Comparison of ENCODE assay signal across 26 cellular contexts in genomic region chr12:93789767-93790166, GRCh38.
DNase-seq lines count a peak whose midpoint lies in the region; FAIRE-seq and TF ChIP-seq lines count a peak whose summit lies in the region.
"Had no signal": no experiment of that assay in that cellular context is flagged by ENCODE, and none has a peak within 500 bp of the region (broad histone marks: within the 10 kb centered on the region; RNA-seq: fewer than 3 reads in every experiment).

No MANE protein-coding gene starts in this region.

- TF ChIP-seq EP300 in esophagus muscularis mucosa (IDR thresholded peaks at IDR 0.05) = no peak

- H3K4me1 ChIP-seq in astrocyte (ENCODE audit: insufficient read depth, low read length) (peaks cover 47% of the 10 kb centered on the region), esophagus muscularis mucosa (peaks cover 28 to 37% (median 31%) of the 10 kb centered on the region in 4 donors)

- no peak overlapping the region for H3K4me2 ChIP-seq in astrocyte (ENCODE audit: low read length)

- WGBS in esophagus muscularis mucosa = 83% methylated on average over 1 of the region's 1 CpG

- CTCF ChIA-PET in activated naive CD4-positive, alpha-beta T cell treated with anti-CD3 and anti-CD28 coated beads, Interleukin-2, amount 10 ng/mL, durations not matched to agents 7 days and 5 days (lab: Charles Lee) = interaction anchor here (0.8 to 1.2 kb wide), 3 partner anchors 46 to 1655 kb away, joined by 3 to 4 read pairs (median 3); no protein-coding TSS in a partner anchor

- H4K20me1 ChIP-seq in astrocyte (ENCODE audit: insufficient read depth, low read length) = no peaks in the 10 kb centered on the region
- H4K20me1 ChIP-seq: BLaER1 had no signal

- H3K9me3 Mint-ChIP-seq in activated naive CD4-positive, alpha-beta T cell treated with anti-CD3 and anti-CD28 coated beads, Interleukin-2, amount 10 ng/mL, durations not matched to agents 7 days and 5 days = peaks cover 6% of the 10 kb centered on the region
- H3K9me3 Mint-ChIP-seq in astrocyte (ENCODE audit: unreplicated experiment) = peaks cover 5% of the 10 kb centered on the region
- no peaks in the 10 kb centered on the region for H3K9me3 Mint-ChIP-seq in osteocyte (ENCODE audit: unreplicated experiment)
- H3K9me3 Mint-ChIP-seq: activated naive CD4-positive, alpha-beta T cell treated with anti-CD3 and anti-CD28 coated beads, Interleukin-2, amount 50 U/mL, for 24 hours; brain had no signal

- H3K27ac Mint-ChIP-seq in activated naive CD4-positive, alpha-beta T cell treated with anti-CD3 and anti-CD28 coated beads, Interleukin-2, amount 10 ng/mL, durations not matched to agents 7 days and 5 days = peak overlapping the region; percentile 82
- H3K27ac Mint-ChIP-seq in astrocyte (ENCODE audit: unreplicated experiment) (no peak overlapping the region), osteocyte (ENCODE audit: unreplicated experiment) (peak overlapping the region; percentile 27)
- H3K27ac Mint-ChIP-seq: brain, WTC11 had no signal

- H3K36me3 ChIP-seq in astrocyte (ENCODE audit: insufficient read depth, low read length) (no peaks in the 10 kb centered on the region), esophagus muscularis mucosa (no peaks in the 10 kb centered on the region)
- H3K36me3 ChIP-seq: BLaER1, left lung, sigmoid colon had no signal

- peak overlapping the region; percentile 30 for H3K27ac ChIP-seq in astrocyte (ENCODE audit: low read depth, low read length)
- H3K27ac ChIP-seq in coronary artery = no peak overlapping the region
- no peak overlapping the region for H3K27ac ChIP-seq in esophagus muscularis mucosa (replicated peaks in 1 of 4)
- H3K27ac ChIP-seq: BLaER1, left lung, sigmoid colon had no signal

- H3K79me2 ChIP-seq in astrocyte (ENCODE audit: insufficient read depth, low read length) = no peaks in the 10 kb centered on the region

- TF ChIP-seq CTCF in astrocyte (IDR thresholded peaks at IDR 0.05; ENCODE audit: insufficient read depth, low read depth, low read length) (no peak), osteocyte (IDR thresholded peaks at IDR 0.05) (no peak), coronary artery (IDR thresholded peaks at IDR 0.05) (no peak), esophagus muscularis mucosa (IDR thresholded peaks at IDR 0.05) (no peak)

- peaks cover 15% of the 10 kb centered on the region for H3K36me3 Mint-ChIP-seq in activated naive CD4-positive, alpha-beta T cell treated with anti-CD3 and anti-CD28 coated beads, Interleukin-2, amount 10 ng/mL, durations not matched to agents 7 days and 5 days
- H3K36me3 Mint-ChIP-seq in astrocyte (ENCODE audit: low read depth, unreplicated experiment) (no peaks in the 10 kb centered on the region), osteocyte (ENCODE audit: unreplicated experiment) (no peaks in the 10 kb centered on the region)
- H3K36me3 Mint-ChIP-seq: brain had no signal

- H3K9ac ChIP-seq in astrocyte (ENCODE audit: low read length) = no peak overlapping the region
- H3K9ac ChIP-seq: BLaER1 had no signal

- FAIRE-seq in astrocyte (lab: Jason Lieb, UNC) = peak; percentile 5
- FAIRE-seq: D721Med, endometrium, GM19239, RCC 7860 had no signal

- H3K27me3 Mint-ChIP-seq in activated naive CD4-positive, alpha-beta T cell treated with anti-CD3 and anti-CD28 coated beads, Interleukin-2, amount 10 ng/mL, durations not matched to agents 7 days and 5 days = no peaks in the 10 kb centered on the region
- H3K27me3 Mint-ChIP-seq in astrocyte (ENCODE audit: low read depth, unreplicated experiment) = no peaks in the 10 kb centered on the region
- no peaks in the 10 kb centered on the region for H3K27me3 Mint-ChIP-seq in osteocyte (ENCODE audit: unreplicated experiment)
- H3K27me3 Mint-ChIP-seq: activated naive CD4-positive, alpha-beta T cell treated with anti-CD3 and anti-CD28 coated beads, Interleukin-2, amount 50 U/mL, for 24 hours had no signal

- intact Hi-C loops in esophagus muscularis mucosa (cut with DNase I) = no loop called here

- H3K4me1 Mint-ChIP-seq in activated naive CD4-positive, alpha-beta T cell treated with anti-CD3 and anti-CD28 coated beads, Interleukin-2, amount 10 ng/mL, durations not matched to agents 7 days and 5 days = peaks cover 54% of the 10 kb centered on the region
- peaks cover 42% of the 10 kb centered on the region for H3K4me1 Mint-ChIP-seq in astrocyte (ENCODE audit: low read depth, unreplicated experiment)
- peaks cover 56% of the 10 kb centered on the region for H3K4me1 Mint-ChIP-seq in osteocyte (ENCODE audit: unreplicated experiment)

- H3K4me3 ChIP-seq in astrocyte (ENCODE audit: insufficient read depth, low read depth, low read length) (no peak overlapping the region), coronary artery (no peak overlapping the region), esophagus muscularis mucosa (no peak overlapping the region)
- H3K4me3 ChIP-seq: BLaER1, left lung, sigmoid colon had no signal

- H2AFZ ChIP-seq in astrocyte (ENCODE audit: low read depth, low read length) = no peak overlapping the region

- H3K9me3 ChIP-seq in astrocyte (ENCODE audit: insufficient read depth, low read depth, low read length) = no peaks in the 10 kb centered on the region
- H3K9me3 ChIP-seq in esophagus muscularis mucosa = no peaks in the 10 kb centered on the region
- H3K9me3 ChIP-seq: left lung, sigmoid colon had no signal

- DNase-seq in activated naive CD4-positive, alpha-beta T cell treated with anti-CD3 and anti-CD28 coated beads, Interleukin-2, amount 10 ng/mL, durations not matched to agents 7 days and 5 days = no peak
- no peak for DNase-seq in activated naive CD4-positive, alpha-beta T cell treated with Interleukin-2 at 50 U/mL for 16 hours
- DNase-seq in NCI-H226 (peak; percentile 35), astrocyte (ENCODE audit: low read depth) (no peak), osteocyte (ENCODE audit: extremely low spot score, unreplicated experiment) (no peak), coronary artery (ENCODE audit: low spot score) (no peak), esophagus muscularis mucosa (ENCODE audit: extremely low spot score) (no peak), NCI-H2081 (lab: John Stamatoyannopoulos, UW) (no peak)
- DNase-seq: ACHN; activated T-cell treated with anti-CD3 and anti-CD28 coated beads, Interleukin-2, amount 50 U/mL, for 48 hours; cortex of kidney; head of caudate nucleus; left lung; NCI-H1417; NCI-H524; posterior cingulate gyrus; sigmoid colon; T1000 had no signal

- H3K27me3 ChIP-seq in astrocyte (ENCODE audit: insufficient read depth, low read length) (no peaks in the 10 kb centered on the region), esophagus muscularis mucosa (no peaks in the 10 kb centered on the region)
- H3K27me3 ChIP-seq: BLaER1, left lung, sigmoid colon had no signal

- H3K4me3 Mint-ChIP-seq in activated naive CD4-positive, alpha-beta T cell treated with anti-CD3 and anti-CD28 coated beads, Interleukin-2, amount 10 ng/mL, durations not matched to agents 7 days and 5 days = no peak overlapping the region
- H3K4me3 Mint-ChIP-seq in astrocyte (ENCODE audit: unreplicated experiment) (no peak overlapping the region), osteocyte (ENCODE audit: unreplicated experiment) (no peak overlapping the region)
- H3K4me3 Mint-ChIP-seq: brain, WTC11 had no signal

- TF ChIP-seq POLR2A in esophagus muscularis mucosa (IDR thresholded peaks at IDR 0.05; ENCODE audit: low read depth) = no peak
